Comparison of ENCODE assay signal across 1 cellular context in genomic region chr4:128241981-128242380, GRCh38.
TF ChIP-seq lines count a peak whose summit lies in the region.

No MANE protein-coding gene starts in this region.

TF ChIP-seq in IMR-90, 13 proteins besides CTCF, POLR2A, EP300 and RAD21:
- no peak for TF ChIP-seq MXI1 (IDR thresholded peaks at IDR 0.05; ENCODE audit: borderline replicate concordance, low read depth, low read length)
TF ChIP-seq in IMR-90: peak in this region for 0.
